In genomic region chr4:183505556-183506388, GRCh38 we compare ENCODE assay signal across 8 cellular contexts. TPM values are rescaled to one million over a fixed set of nuclear protein-coding genes. Genes with fewer than 3 reads are reported as not detected.
A peak's percentile ranks its signal among the peaks of the same experiment; 100 is the strongest.
DNase-seq lines count a peak whose midpoint lies in the region; ATAC-seq and TF ChIP-seq lines count a peak whose summit lies in the region.

No MANE protein-coding gene starts in this region.

- ATAC-seq in GM18502 (IDR thresholded peaks at IDR 0.05; ENCODE audit: poor library complexity, unreplicated experiment) = peak; percentile 49
- peak; percentile 51 for ATAC-seq in HG02798 (IDR thresholded peaks at IDR 0.05; ENCODE audit: poor library complexity, unreplicated experiment)
- peak; percentile 83 for ATAC-seq in aorta (ENCODE audit: low FRiP score)

- 2% methylated on average over 32 of the region's 83 CpGs for WGBS in hepatocyte (ENCODE audit: low lambda C conversion rate, missing lambda C conversion rate)
- 0 to 1% methylated on average over 62 to 83 of the region's 83 CpGs for WGBS in aorta, 2 donors

- peaks cover 61% of the 10 kb centered on the region for H3K79me2 ChIP-seq in hepatocyte

- no peaks in the 10 kb centered on the region for H3K36me3 ChIP-seq in hepatocyte (replicated peaks; ENCODE audit: insufficient read depth, low read depth)
- no peaks in the 10 kb centered on the region for H3K36me3 ChIP-seq in aorta (ENCODE audit: control insufficient read depth in 1 of 2, insufficient read depth in 2 of 2, low read length in 1 of 2)

- H3K27ac ChIP-seq in hepatocyte (peak overlapping the region; percentile 100), aorta (ENCODE audit: low read depth in 1 of 2, low read length in 2 of 2) (peak overlapping the region; percentile 59 to 82)

- TF ChIP-seq CTCF in astrocyte of the cerebellum (IDR thresholded peaks at IDR 0.05; ENCODE audit: low read depth, low read length, missing control alignments) (no peak), hepatocyte (IDR thresholded peaks at IDR 0.05; ENCODE audit: poor library complexity) (no peak)

- H3K4me3 ChIP-seq in astrocyte of the cerebellum (ENCODE audit: low read depth, low read length) = peak overlapping the region; percentile 59
- H3K4me3 ChIP-seq in hepatocyte = peak overlapping the region; percentile 98
- H3K4me3 ChIP-seq in aorta (ENCODE audit: low read length in 2 of 2) = peak overlapping the region; percentile 86 to 94

- H3K4me2 ChIP-seq in hepatocyte = peak overlapping the region; percentile 89

- H3K4me1 ChIP-seq in hepatocyte (ENCODE audit: insufficient read depth) (peaks cover 13% of the 10 kb centered on the region), aorta (ENCODE audit: control insufficient read depth in 1 of 2, insufficient read depth in 2 of 2, low read length in 2 of 2) (no peaks in the 10 kb centered on the region)

- peaks cover 6% of the 10 kb centered on the region for H4K20me1 ChIP-seq in hepatocyte (ENCODE audit: insufficient read depth, poor library complexity, severe bottlenecking)

- DNase-seq in NCI-H1417 (lab: John Stamatoyannopoulos, UW) = peak; percentile 62 to 92 (median 88)
- DNase-seq in T-helper 9 cell = peak; percentile 81
- DNase-seq in astrocyte of the cerebellum (ENCODE audit: low read depth) = peak; percentile 65
- peak; percentile 93 for DNase-seq in hepatocyte (ENCODE audit: low spot score)
- peak; percentile 81 for DNase-seq in renal cortical epithelial cell (ENCODE audit: low read depth)
- peak; percentile 94 to 96 for DNase-seq in aorta

- no peaks in the 10 kb centered on the region for H3K27me3 ChIP-seq in hepatocyte
- no peaks in the 10 kb centered on the region for H3K27me3 ChIP-seq in aorta (ENCODE audit: control insufficient read depth in 1 of 2, insufficient read depth in 2 of 2, low read length in 1 of 2)

- in situ Hi-C loops in astrocyte of the cerebellum (cut with HindIII; ENCODE audit: low sequenced_read_pairs) = no loop called here

- H3K9me3 ChIP-seq in hepatocyte (ENCODE audit: low read depth) (no peaks in the 10 kb centered on the region), aorta (ENCODE audit: control insufficient read depth, low read length) (no peaks in the 10 kb centered on the region)

- peak overlapping the region; percentile 95 for H2AFZ ChIP-seq in hepatocyte

- intact Hi-C loops in aorta (cut with DNase I) = loop anchor here (2.0 to 10.0 kb wide), 4 partner anchors 61 to 411 kb away; partner anchors contain the start of genes CDKN2AIP (in 1 of the 2), RWDD4 (in 1 of the 2), TRAPPC11 (in 1 of the 2) and WWC2 (in 1 of the 2)

- H3K9me2 ChIP-seq in hepatocyte (replicated peaks; ENCODE audit: insufficient read depth) = no peaks in the 10 kb centered on the region

RNA-seq across cellular contexts. Expression of gene ING2, which starts 0.9 kb away (rescaled TPM):
- total RNA-seq in hepatocyte (25.2 and 25.8 TPM in 2 replicates), renal cortical epithelial cell (10.4 and 22.0 TPM in 2 replicates), aorta (10 to 100 TPM in 1 of 2 donors, 1 to 10 TPM in 1; 6.3 to 10.0 TPM)
- polyA plus RNA-seq in hepatocyte (33.4 and 39.5 TPM in 2 replicates), aorta (10 to 100 TPM in 1 of 2 donors, 1 to 10 TPM in 1; 9.7 to 22.3 TPM)

Comparison
In these comparisons a context has a peak if more than half of its experiments do, and no peak if none do; other contexts are left out.
1. Peak in every context shown above with its lines: DNase-seq, ATAC-seq, H3K4me3 ChIP-seq and H3K27ac ChIP-seq.